In the genomic region with DNA sequence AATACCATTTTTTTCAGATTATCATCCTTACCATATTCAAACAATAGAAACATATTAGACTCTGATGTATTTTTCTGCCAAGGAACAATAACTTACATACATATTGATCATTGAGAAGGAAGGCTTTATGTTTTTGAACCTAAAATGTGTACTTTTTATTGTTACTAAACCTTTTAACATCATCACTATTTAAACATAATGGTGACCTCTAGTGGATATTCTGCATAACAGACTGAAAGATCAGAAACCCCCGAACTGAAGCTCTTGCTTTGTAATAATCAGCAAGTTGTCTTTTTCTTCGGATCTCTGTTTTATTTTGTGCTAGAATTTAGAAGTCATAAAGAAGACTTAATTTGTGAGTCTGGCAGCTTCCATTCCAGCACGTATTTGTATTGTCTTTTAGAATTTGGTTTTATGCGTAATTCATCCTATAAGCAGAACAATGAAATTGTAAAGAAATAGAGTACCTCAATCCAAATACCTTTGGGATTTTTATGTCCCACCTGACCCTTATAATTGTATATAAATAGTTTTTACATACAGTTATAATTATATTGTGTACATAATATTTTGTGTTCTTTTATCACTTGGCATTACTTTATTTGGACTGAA, we compare ENCODE assay signal across 9 cellular contexts.
DNase-seq lines count a peak whose midpoint lies in the region; ATAC-seq and TF ChIP-seq lines count a peak whose summit lies in the region.
"Had no signal": no experiment of that assay in that cellular context is flagged by ENCODE, and none has a peak within 500 bp of the region (broad histone marks: within the 10 kb centered on the region; RNA-seq: fewer than 3 reads in every experiment).

No MANE protein-coding gene starts in this region.

- H3K4me1 ChIP-seq in Panc1 (ENCODE audit: control insufficient read depth, insufficient read depth, low read length): peaks cover 10% of the 10 kb centered on the region

- no peak overlapping the region for H3K27ac ChIP-seq in Panc1 (ENCODE audit: low read length)

- POLR2A ChIA-PET in Panc1 (lab: Charles Lee): no interaction called here

- TF ChIP-seq CTCF in Panc1 (IDR thresholded peaks at IDR 0.05) (peak; percentile 65; the same call in 1 of the 2 replicates), mesothelial cell of epicardium (IDR thresholded peaks at IDR 0.05; ENCODE audit: unreplicated experiment) (peak; percentile 55)

- H3K4me1 Mint-ChIP-seq in mesothelial cell of epicardium: peaks cover 18% of the 10 kb centered on the region
- H3K4me1 Mint-ChIP-seq in stimulated activated naive CD8-positive, alpha-beta T cell treated with anti-CD3 and anti-CD28 coated beads, Interleukin-15, amount 100 ng/mL, for 72 hours: peaks cover 58% of the 10 kb centered on the region

- in situ Hi-C loops in Panc1 (cut with HindIII; ENCODE audit: low pct_unique_long_range_greater_than_20kb, low sequenced_read_pairs): no loop called here

- no peak overlapping the region for H3K27ac Mint-ChIP-seq in mesothelial cell of epicardium
- no peak overlapping the region for H3K27ac Mint-ChIP-seq in stimulated activated naive CD8-positive, alpha-beta T cell treated with anti-CD3 and anti-CD28 coated beads, Interleukin-15, amount 100 ng/mL, for 72 hours

- no TSS peak for BruUV-seq in Panc1 (replicated peaks; lab: Mats Ljungman, UMichigan)

- no peaks in the 10 kb centered on the region for H3K27me3 ChIP-seq in Panc1 (ENCODE audit: control insufficient read depth, insufficient read depth, low read length)

- no peak overlapping the region for H3K4me3 ChIP-seq in Panc1 (ENCODE audit: low read depth in 2 of 2, low read length in 2 of 2)
- H3K4me3 ChIP-seq: skin epidermis had no signal

- no peaks in the 10 kb centered on the region; the same call in 1 of the 2 replicates for H3K36me3 ChIP-seq in Panc1 (ENCODE audit: control insufficient read depth, insufficient read depth, low read length)

- CTCF ChIA-PET in Panc1 (lab: Charles Lee): interaction anchor here (0.5 to 1.1 kb wide), 2 partner anchors 122 to 133 kb away, joined by 8 to 13 read pairs; partner anchors contain the start of gene DIP2B

- ATAC-seq in Panc1 (0 out of 2 replicates have a peak, but pooled peaks have one; percentile 64), HG03457 (IDR thresholded peaks at IDR 0.05; ENCODE audit: unreplicated experiment) (no peak), GM21723 (IDR thresholded peaks at IDR 0.05; ENCODE audit: unreplicated experiment) (no peak)
- ATAC-seq in stimulated activated naive CD8-positive, alpha-beta T cell treated with anti-CD3 and anti-CD28 coated beads, Interleukin-15, amount 100 ng/mL, for 72 hours: no peak

- no peak overlapping the region for H3K4me3 Mint-ChIP-seq in mesothelial cell of epicardium
- no peak overlapping the region for H3K4me3 Mint-ChIP-seq in stimulated activated naive CD8-positive, alpha-beta T cell treated with anti-CD3 and anti-CD28 coated beads, Interleukin-15, amount 100 ng/mL, for 72 hours

- H3K9me3 ChIP-seq in Panc1 (ENCODE audit: control insufficient read depth, insufficient read depth, low read depth, low read length): no peaks in the 10 kb centered on the region

- H3K9me3 Mint-ChIP-seq in mesothelial cell of epicardium: no peaks in the 10 kb centered on the region
- H3K9me3 Mint-ChIP-seq in stimulated activated naive CD8-positive, alpha-beta T cell treated with anti-CD3 and anti-CD28 coated beads, Interleukin-15, amount 100 ng/mL, for 72 hours: no peaks in the 10 kb centered on the region

- H3K36me3 Mint-ChIP-seq in mesothelial cell of epicardium: peaks cover 2% of the 10 kb centered on the region

- H3K27me3 Mint-ChIP-seq in mesothelial cell of epicardium (ENCODE audit: low read depth): no peaks in the 10 kb centered on the region
- H3K27me3 Mint-ChIP-seq in stimulated activated naive CD8-positive, alpha-beta T cell treated with anti-CD3 and anti-CD28 coated beads, Interleukin-15, amount 100 ng/mL, for 72 hours: no peaks in the 10 kb centered on the region

- intact Hi-C loops in Panc1 (cut with micrococcal nuclease; ENCODE audit: unreplicated experiment): loop anchor here (2.0 kb wide), 1 partner anchor 133 kb away; the partner anchor contains the start of gene DIP2B

- peak; percentile 65 for DNase-seq in DMS114 treated with DMSO at 0.1 percent for 48 hours (lab: John Stamatoyannopoulos, UW; ENCODE audit: unreplicated experiment)
- DNase-seq in HT-29 (ENCODE audit: low spot score): peak; percentile 56
- DNase-seq in Panc1 (ENCODE audit: low read depth, low spot score): no peak
- peak; percentile 69 for DNase-seq in dermis blood vessel endothelial cell
- DNase-seq in mesothelial cell of epicardium (ENCODE audit: low spot score in 2 of 2, unreplicated experiment in 2 of 2): no peak
- no peak for DNase-seq in stimulated activated naive CD8-positive, alpha-beta T cell treated with anti-CD3 and anti-CD28 coated beads, Interleukin-15, amount 100 ng/mL, for 72 hours

Comparison
In these comparisons a context has a peak if more than half of its experiments do, and no peak if none do; other contexts are left out.
1. DNase-seq: peak in DMS114 treated with DMSO at 0.1 percent for 48 hours (single experiment), HT-29 (single experiment) and dermis blood vessel endothelial cell (single experiment); none in Panc1 (single experiment), mesothelial cell of epicardium (0 of 2) and stimulated activated naive CD8-positive, alpha-beta T cell treated with anti-CD3 and anti-CD28 coated beads, Interleukin-15, amount 100 ng/mL, for 72 hours (0 of 2).